Comparison of ENCODE assay signal across 13 cellular contexts in genomic region chr22:38422615-38423511, GRCh38. TPM values are rescaled to one million over a fixed set of nuclear protein-coding genes. Genes with fewer than 3 reads are reported as not detected.
DNase-seq lines count a peak whose midpoint lies in the region; ATAC-seq and TF ChIP-seq lines count a peak whose summit lies in the region.
"Had no signal": no experiment of that assay in that cellular context is flagged by ENCODE, and none has a peak within 500 bp of the region (broad histone marks: within the 10 kb centered on the region; RNA-seq: fewer than 3 reads in every experiment).

No MANE protein-coding gene starts in this region.

- BruUV-seq in HCT116 (replicated peaks; lab: Mats Ljungman, UMichigan): no TSS peak

- no peak for TF ChIP-seq RAD21 in HCT116 (IDR thresholded peaks at IDR 0.05; ENCODE audit: low read depth)

- no peak overlapping the region for H3K9ac ChIP-seq in HCT116 (ENCODE audit: low read length)

- H3K9me3 ChIP-seq in HCT116 (ENCODE audit: control insufficient read depth in 1 of 2, insufficient read depth in 1 of 2, low read depth in 1 of 2, low read length in 2 of 2): no peaks in the 10 kb centered on the region
- H3K9me3 ChIP-seq: gastroesophageal sphincter, prostate gland had no signal

- CTCF ChIA-PET in HCT116 (lab: Charles Lee): interaction anchor here (0.7 kb wide), 2 partner anchors 12 to 118 kb away, joined by 3 read pairs; no protein-coding TSS in a partner anchor

- H3K36me3 ChIP-seq in HCT116 (ENCODE audit: control insufficient read depth in 1 of 2, insufficient read depth in 2 of 2, low read length in 2 of 2): no peaks in the 10 kb centered on the region
- H3K36me3 ChIP-seq: gastroesophageal sphincter, prostate gland had no signal

- TF ChIP-seq CTCF in HCT116 (IDR thresholded peaks at IDR 0.05 in 2 of 3, conservative IDR thresholded peaks at IDR 0.05 in 1 of 3; ENCODE audit: borderline replicate concordance in 1 of 3, insufficient read depth in 1 of 3, low read depth in 2 of 3, low read length in 2 of 3): no peak

- H3K4me3 ChIP-seq in HCT116 (replicated peaks in 1 of 2; ENCODE audit: low read depth in 1 of 2, low read length in 2 of 2): no peak overlapping the region
- H3K4me3 ChIP-seq: gastroesophageal sphincter, lung, prostate gland had no signal

- no peaks in the 10 kb centered on the region for H3K9me2 ChIP-seq in HCT116 (ENCODE audit: insufficient read depth)

- H4K20me1 ChIP-seq in HCT116 (ENCODE audit: insufficient read depth): no peaks in the 10 kb centered on the region

- TF ChIP-seq POLR2A in HCT116 (IDR thresholded peaks at IDR 0.05; ENCODE audit: borderline replicate concordance, extremely low read depth, insufficient read depth, insufficient read length): no peak

- peaks cover 8 to 31% of the 10 kb centered on the region in 2 experiments for H3K4me1 ChIP-seq in HCT116 (ENCODE audit: control insufficient read depth in 1 of 2, insufficient read depth in 2 of 2, low read length in 2 of 2)
- H3K4me1 ChIP-seq: gastroesophageal sphincter, prostate gland had no signal

- DNase-seq in HCT116 (ENCODE audit: low read depth, low spot score) (no peak), NCI-H2171 treated with DMSO at 0.1 percent for 48 hours (lab: John Stamatoyannopoulos, UW) (peak; percentile 94), head of caudate nucleus (peak; percentile 48 to 95 (median 82)), nucleus accumbens (lab: John Stamatoyannopoulos, UW) (peak in 41 of 56 donors; percentile 17 to 89 (median 58))
- no peak for DNase-seq in stimulated activated CD4-positive, alpha-beta T cell treated with anti-CD3 and anti-CD28 coated beads, Interleukin-12 subunit alpha, Interleukin-12 subunit beta, amount 100 ng/mL, for 4 hours
- no peak for DNase-seq in activated CD4-positive, CD25-positive, alpha-beta regulatory T cell (lab: John Stamatoyannopoulos, UW)
- DNase-seq: CD8-positive, alpha-beta memory T cell had no signal

- peak overlapping the region; percentile 2; the same call in 1 of the 2 replicates for H3K27ac ChIP-seq in HCT116 (ENCODE audit: low read depth, low read length)
- H3K27ac ChIP-seq: gastroesophageal sphincter, prostate gland had no signal

- peak; percentile 79 for ATAC-seq in HCT116
- ATAC-seq in HG03159 (IDR thresholded peaks at IDR 0.05; ENCODE audit: unreplicated experiment): no peak
- no peak for ATAC-seq in GM18907 (IDR thresholded peaks at IDR 0.05; ENCODE audit: unreplicated experiment)
- ATAC-seq: gastroesophageal sphincter had no signal

- H2AFZ ChIP-seq in HCT116 (ENCODE audit: low read depth, low read length, poor library complexity, severe bottlenecking): peak overlapping the region; percentile 49

- H3K27me3 ChIP-seq in HCT116 (ENCODE audit: insufficient read depth, low read length): no peaks in the 10 kb centered on the region
- H3K27me3 ChIP-seq: gastroesophageal sphincter had no signal

- intact Hi-C loops in HCT116 (cut with micrococcal nuclease): no loop called here
- intact Hi-C loops in head of caudate nucleus (cut with DNase I): no loop called here

- H3K4me2 ChIP-seq in HCT116 (ENCODE audit: low read length): peak overlapping the region; percentile 46

- POLR2A ChIA-PET in HCT116 (lab: Charles Lee): no interaction called here

- RAD21 ChIA-PET in HCT116 (lab: Charles Lee; ENCODE audit: low non-redundant PET in 1 of 2, low total read pairs in 2 of 2, uncharacterized antibody in 2 of 2, unreplicated experiment in 2 of 2): no interaction called here

- H3K79me2 ChIP-seq in HCT116 (ENCODE audit: insufficient read depth, low read length): no peaks in the 10 kb centered on the region

TF ChIP-seq in HCT116, 20 proteins besides CTCF, POLR2A, EP300 and RAD21:
- no peak for TF ChIP-seq FOSL1 (IDR thresholded peaks at IDR 0.05; ENCODE audit: low read depth)
- TF ChIP-seq TCF7L2 (IDR thresholded peaks at IDR 0.05; ENCODE audit: borderline replicate concordance, extremely low read depth, insufficient read depth, insufficient read length): no peak
- no peak for TF ChIP-seq CBX3 (IDR thresholded peaks at IDR 0.05; ENCODE audit: low read depth)
- no peak for TF ChIP-seq CEBPB (IDR thresholded peaks at IDR 0.05; ENCODE audit: low read depth)
- TF ChIP-seq ELF1 (IDR thresholded peaks at IDR 0.05; ENCODE audit: borderline replicate concordance, low read depth): no peak
- TF ChIP-seq MAX (IDR thresholded peaks at IDR 0.05): no peak
- no peak for TF ChIP-seq SIN3A (IDR thresholded peaks at IDR 0.05; ENCODE audit: low read depth)
- TF ChIP-seq EZH2 (IDR thresholded peaks at IDR 0.05): no peak
- no peak for TF ChIP-seq EZH2phosphoT487 (IDR thresholded peaks at IDR 0.05; ENCODE audit: borderline replicate concordance)
- no peak for TF ChIP-seq SRF (IDR thresholded peaks at IDR 0.05; ENCODE audit: low read depth)
- TF ChIP-seq ZNF274 (IDR thresholded peaks at IDR 0.05; ENCODE audit: low read depth, low read length): no peak
- no peak for TF ChIP-seq ATF3 (IDR thresholded peaks at IDR 0.05)
- TF ChIP-seq REST (IDR thresholded peaks at IDR 0.05; ENCODE audit: low read depth): no peak
- TF ChIP-seq SP1 (IDR thresholded peaks at IDR 0.05; ENCODE audit: low read depth): no peak

RNA-seq across cellular contexts. Expression of gene KCNJ4, which starts 32.1 kb away (rescaled TPM):
- not detected for total RNA-seq in HCT116 (2021; ENCODE audit: unreplicated experiment)
- 0.02 and 0.05 TPM in 2 replicates for polyA plus RNA-seq in HCT116 (2012)
- total RNA-seq: CD8-positive, alpha-beta memory T cell; gastroesophageal sphincter; lung had no signal
- polyA plus RNA-seq: adipose tissue; CD8-positive, alpha-beta memory T cell; lung had no signal

RNA-seq across cellular contexts. Expression of gene KDELR3, which starts 45.0 kb away (rescaled TPM):
- total RNA-seq in HCT116 (2021; ENCODE audit: unreplicated experiment): 33.1 TPM
- 29.9 and 33.2 TPM in 2 replicates for polyA plus RNA-seq in HCT116 (2012)

Comparison
In these comparisons a context has a peak if more than half of its experiments do, and no peak if none do; other contexts are left out.
1. DNase-seq: peak in NCI-H2171 treated with DMSO at 0.1 percent for 48 hours (single experiment), head of caudate nucleus (42 of 42) and nucleus accumbens (41 of 56); none in HCT116 (single experiment), stimulated activated CD4-positive, alpha-beta T cell treated with anti-CD3 and anti-CD28 coated beads, Interleukin-12 subunit alpha, Interleukin-12 subunit beta, amount 100 ng/mL, for 4 hours (single experiment) and activated CD4-positive, CD25-positive, alpha-beta regulatory T cell (0 of 4).